ENCODE assay signal across 1 cellular context in the genomic region with DNA sequence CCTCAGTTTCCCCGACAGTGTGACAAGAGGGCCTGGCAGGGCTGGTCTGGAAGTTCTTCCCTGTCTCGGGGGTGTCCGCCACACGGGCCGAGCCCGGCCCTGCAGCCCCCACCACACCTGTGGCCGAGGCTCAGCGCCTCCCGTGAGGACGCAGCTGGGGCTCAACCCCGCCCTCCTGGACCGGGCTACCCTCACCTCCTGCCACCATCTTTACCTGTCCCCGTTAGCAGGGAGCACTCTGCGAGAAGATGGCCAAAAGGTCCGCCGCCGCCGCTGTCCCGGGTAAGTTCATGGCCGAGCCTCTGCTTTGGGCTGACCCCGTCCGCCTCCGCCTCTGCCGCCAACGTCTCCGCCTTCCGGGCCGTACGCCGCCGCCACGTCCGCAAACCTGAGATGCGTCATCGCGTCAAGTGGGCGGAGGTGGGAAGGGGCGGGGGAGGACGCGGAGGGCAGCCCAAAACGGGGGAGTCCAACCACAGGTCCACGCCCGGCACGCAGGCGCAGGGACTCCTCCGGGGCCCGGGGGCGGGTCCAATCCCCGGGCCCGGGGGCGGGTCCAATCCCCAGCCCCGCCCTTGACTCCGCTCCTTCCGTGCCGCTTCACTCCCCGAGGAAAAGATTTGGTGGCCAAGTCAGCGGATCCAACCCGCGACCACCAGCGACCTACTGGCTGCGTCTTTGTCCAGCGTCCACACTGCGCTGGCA.
TF ChIP-seq lines count a peak whose summit lies in the region.

A gene (minus strand): TSS at position 351 of the 705 bp plus-strand sequence. CDS start 4,295 bp downstream, outside the sequence.

TF ChIP-seq in IMR-90, 13 proteins besides CTCF, POLR2A, EP300 and RAD21 (continued from another document):
- TF ChIP-seq, protein P1, sequence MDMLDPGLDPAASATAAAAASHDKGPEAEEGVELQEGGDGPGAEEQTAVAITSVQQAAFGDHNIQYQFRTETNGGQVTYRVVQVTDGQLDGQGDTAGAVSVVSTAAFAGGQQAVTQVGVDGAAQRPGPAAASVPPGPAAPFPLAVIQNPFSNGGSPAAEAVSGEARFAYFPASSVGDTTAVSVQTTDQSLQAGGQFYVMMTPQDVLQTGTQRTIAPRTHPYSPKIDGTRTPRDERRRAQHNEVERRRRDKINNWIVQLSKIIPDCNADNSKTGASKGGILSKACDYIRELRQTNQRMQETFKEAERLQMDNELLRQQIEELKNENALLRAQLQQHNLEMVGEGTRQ (IDR thresholded peaks at IDR 0.05; ENCODE audit: low read depth, low read length): no peak
- TF ChIP-seq MXI1 (IDR thresholded peaks at IDR 0.05; ENCODE audit: borderline replicate concordance, low read depth, low read length) (no peak), MAFK (IDR thresholded peaks at IDR 0.05; ENCODE audit: low read depth, low read length) (no peak), CHD1 (IDR thresholded peaks at IDR 0.05; ENCODE audit: low read depth, low read length) (no peak), FOS (IDR thresholded peaks at IDR 0.05; ENCODE audit: low read depth, low read length) (peak; percentile 69), MAZ (IDR thresholded peaks at IDR 0.05; ENCODE audit: borderline replicate concordance, low read depth, low read length) (peak; percentile 93; the same call in 1 of the 2 replicates)
